5 cellular contexts compared by ENCODE assay signal in genomic region chr1:63450416-63450815, GRCh38.
"Had no signal": no experiment of that assay in that cellular context is flagged by ENCODE, and none has a peak within 500 bp of the region (broad histone marks: within the 10 kb centered on the region; RNA-seq: fewer than 3 reads in every experiment).

No MANE protein-coding gene starts in this region.

- H3K4me3 Mint-ChIP-seq: GM23338, H9, IgD-negative memory B cell had no signal

- ATAC-seq: GM23338 had no signal

- DNase-seq: H9, HCEC 1CT, KBM-7 had no signal

- H2AFZ ChIP-seq: GM23338 had no signal

- H3K27ac Mint-ChIP-seq: GM23338, H9, IgD-negative memory B cell had no signal

- H3K4me1 Mint-ChIP-seq: GM23338, H9 had no signal

- H3K4me2 ChIP-seq: GM23338 had no signal

- H3K9me3 Mint-ChIP-seq: GM23338, H9, IgD-negative memory B cell had no signal

- H3K36me3 Mint-ChIP-seq: IgD-negative memory B cell had no signal

- H3K27me3 Mint-ChIP-seq: IgD-negative memory B cell had no signal

- H3K4me3 ChIP-seq: GM23338 had no signal
